Comparison of ENCODE assay signal across 8 cellular contexts in the genomic region with DNA sequence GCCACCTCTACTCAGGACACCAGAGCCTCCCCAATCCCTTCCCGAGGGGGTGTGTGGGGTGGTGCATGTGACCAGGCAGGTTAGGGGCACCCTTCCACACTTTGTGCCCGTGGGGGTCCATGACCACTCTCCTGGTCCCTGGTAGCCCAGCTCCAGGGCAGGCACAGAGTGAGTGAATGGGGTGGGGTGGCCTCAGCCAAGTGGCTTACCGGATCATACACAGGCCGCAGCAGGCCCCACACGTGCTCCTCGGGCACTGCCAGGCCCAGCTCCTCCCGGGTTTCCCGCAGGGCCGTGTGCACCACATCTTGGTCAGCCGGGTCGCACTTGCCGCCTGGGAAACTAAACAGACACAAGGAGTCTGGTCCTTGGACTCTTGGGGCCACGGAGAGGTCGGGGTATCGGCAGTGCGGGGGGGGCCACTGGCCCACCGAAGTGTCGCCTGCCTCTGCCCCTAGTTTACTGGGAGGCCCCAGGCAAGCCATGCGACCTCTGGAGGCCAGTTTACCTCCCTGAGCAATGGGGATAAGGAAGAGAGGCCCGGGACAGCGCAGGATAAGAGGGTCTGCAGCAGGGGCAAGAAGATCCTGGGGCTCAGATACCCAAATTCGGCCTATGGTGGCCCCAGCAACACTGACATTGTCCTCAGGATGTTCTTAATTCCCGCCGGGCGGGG. TPM values are rescaled to one million over a fixed set of nuclear protein-coding genes. Genes with fewer than 3 reads are reported as not detected.
DNase-seq lines count a peak whose midpoint lies in the region; ATAC-seq, FAIRE-seq and TF ChIP-seq lines count a peak whose summit lies in the region.

No MANE protein-coding gene starts in this region.

- TF ChIP-seq CTCF in A549 (IDR thresholded peaks at IDR 0.05) (no peak), LNCaP clone FGC (IDR thresholded peaks at IDR 0.05; ENCODE audit: control insufficient read depth, extremely low read depth, insufficient read depth) (no peak), chondrocyte (IDR thresholded peaks at IDR 0.05) (no peak)

- CTCF ChIA-PET in A549 (lab: Yijun Ruan, JAX) = interaction anchor here (0.6 to 14.1 kb wide), 40 partner anchors 8 to 1255 kb away, joined by 3 to 181 read pairs (median 4); a partner anchor contains a TSS

- no peaks in the 10 kb centered on the region for H3K9me3 Mint-ChIP-seq in chondrocyte (ENCODE audit: low read depth)

- H3K4me1 Mint-ChIP-seq in chondrocyte (ENCODE audit: low read depth) = peaks cover 5% of the 10 kb centered on the region

- TF ChIP-seq EP300 in A549 (IDR thresholded peaks at IDR 0.05) = no peak

- peak overlapping the region; percentile 72 for H3K4me3 Mint-ChIP-seq in chondrocyte (ENCODE audit: unreplicated experiment)

- no peak for TF ChIP-seq POLR2A in A549 (IDR thresholded peaks at IDR 0.05; ENCODE audit: low read length)

- H3K4me1 ChIP-seq in A549 = peaks cover 6% of the 10 kb centered on the region; the same call in 2 of the 3 replicates
- H3K4me1 ChIP-seq in muscle layer of duodenum (ENCODE audit: control insufficient read depth in 1 of 2, insufficient read depth in 2 of 2, low read length in 2 of 2) = peaks cover 6 to 8% of the 10 kb centered on the region in 2 donors
- H3K4me1 ChIP-seq in small intestine (ENCODE audit: control insufficient read depth in 2 of 2, insufficient read depth in 1 of 2, low read depth in 1 of 2, low read length in 1 of 2) = peaks cover 0 to 7% of the 10 kb centered on the region in 2 donors

- H3K27ac ChIP-seq in A549 = peak overlapping the region in 1 of 2 experiments; percentile 87; a peak in 2 of 6 replicates
- H3K27ac ChIP-seq in muscle layer of duodenum (ENCODE audit: low read length) = no peak overlapping the region
- H3K27ac ChIP-seq in small intestine (ENCODE audit: low read depth in 1 of 2, low read length in 1 of 2) = no peak overlapping the region

- H3K4me3 ChIP-seq in A549 (peak overlapping the region; percentile 59; the same call in 1 of the 3 replicates), LNCaP clone FGC (ENCODE audit: low read depth, low read length) (peak overlapping the region; percentile 70), muscle layer of duodenum (ENCODE audit: low read depth in 1 of 2, low read length in 2 of 2) (peak overlapping the region; percentile 42 to 56), small intestine (ENCODE audit: low read depth in 1 of 2, low read length in 2 of 2) (peak overlapping the region in 1 of 2 donors; percentile 67)

- no peaks in the 10 kb centered on the region for H3K27me3 Mint-ChIP-seq in chondrocyte (ENCODE audit: low read depth)

- FAIRE-seq in A549 (lab: Jason Lieb, UNC) (no peak), small intestine (lab: Jason Lieb, UNC) (no peak)

- ATAC-seq in A549 (no peak), HG03095 (IDR thresholded peaks at IDR 0.05; ENCODE audit: unreplicated experiment) (no peak)

- no peaks in the 10 kb centered on the region for H3K36me3 ChIP-seq in muscle layer of duodenum (ENCODE audit: control insufficient read depth in 1 of 2, insufficient read depth in 2 of 2, low read length in 2 of 2)
- H3K36me3 ChIP-seq in small intestine (ENCODE audit: control insufficient read depth in 2 of 2, insufficient read depth in 2 of 2, low read length in 2 of 2) = no peaks in the 10 kb centered on the region

- DNase-seq in A549 (ENCODE audit: low read depth in 1 of 2, low spot score in 1 of 2) (no peak), LNCaP clone FGC (ENCODE audit: low read depth) (peak; percentile 14), chondrocyte (ENCODE audit: low spot score) (peak; percentile 74), SKM-1 (lab: John Stamatoyannopoulos, UW; ENCODE audit: unreplicated experiment) (no peak), small intestine (no peak)
- DNase-seq in effector CD4-positive, alpha-beta T cell = no peak

- POLR2A ChIA-PET in A549 (lab: Yijun Ruan, JAX) = interaction anchor here (2.0 to 2.4 kb wide), 3 partner anchors 11 to 20 kb away, joined by 6 to 10 read pairs (median 9); no protein-coding TSS in a partner anchor

- 26% methylated on average over 16 of the region's 25 CpGs for WGBS in A549 (ENCODE audit: missing lambda C conversion rate)
- 25 to 53% (median 35%) methylated on average over 23 to 25 of the region's 25 CpGs for WGBS in small intestine, 3 donors

- no peaks in the 10 kb centered on the region for H3K36me3 Mint-ChIP-seq in chondrocyte (ENCODE audit: low read depth)

- no peak for TF ChIP-seq RAD21 in A549 (conservative IDR thresholded peaks at IDR 0.05 in 1 of 2, IDR thresholded peaks at IDR 0.05 in 1 of 2)

- H3K27ac Mint-ChIP-seq in chondrocyte (ENCODE audit: unreplicated experiment) = no peak overlapping the region

- H3K4me2 ChIP-seq in A549 = peak overlapping the region; percentile 91

- no peaks in the 10 kb centered on the region for H3K27me3 ChIP-seq in muscle layer of duodenum (ENCODE audit: low read depth, low read length)
- no peaks in the 10 kb centered on the region for H3K27me3 ChIP-seq in small intestine (ENCODE audit: control insufficient read depth in 2 of 2, insufficient read depth in 2 of 2, low read length in 2 of 2)

- H3K9me3 ChIP-seq in A549 (no peaks in the 10 kb centered on the region), muscle layer of duodenum (ENCODE audit: control insufficient read depth in 1 of 2, low read length in 2 of 2) (no peaks in the 10 kb centered on the region), small intestine (ENCODE audit: control insufficient read depth, low read depth) (no peaks in the 10 kb centered on the region)

TF ChIP-seq in A549, 52 proteins besides CTCF, POLR2A, EP300 and RAD21 (continues in another document):
- no peak for TF ChIP-seq ZSCAN20 (CRISPR knock-in tag; IDR thresholded peaks at IDR 0.05)
- no peak for TF ChIP-seq HOXA7 (CRISPR knock-in tag; IDR thresholded peaks at IDR 0.05)
- TF ChIP-seq EHMT2 (IDR thresholded peaks at IDR 0.05; ENCODE audit: low read depth) = no peak
- TF ChIP-seq, protein P1, sequence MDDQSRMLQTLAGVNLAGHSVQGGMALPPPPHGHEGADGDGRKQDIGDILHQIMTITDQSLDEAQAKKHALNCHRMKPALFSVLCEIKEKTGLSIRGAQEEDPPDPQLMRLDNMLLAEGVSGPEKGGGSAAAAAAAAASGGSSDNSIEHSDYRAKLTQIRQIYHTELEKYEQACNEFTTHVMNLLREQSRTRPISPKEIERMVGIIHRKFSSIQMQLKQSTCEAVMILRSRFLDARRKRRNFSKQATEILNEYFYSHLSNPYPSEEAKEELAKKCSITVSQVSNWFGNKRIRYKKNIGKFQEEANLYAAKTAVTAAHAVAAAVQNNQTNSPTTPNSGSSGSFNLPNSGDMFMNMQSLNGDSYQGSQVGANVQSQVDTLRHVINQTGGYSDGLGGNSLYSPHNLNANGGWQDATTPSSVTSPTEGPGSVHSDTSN (IDR thresholded peaks at IDR 0.05) = no peak
- TF ChIP-seq HOXB13 (CRISPR knock-in tag; IDR thresholded peaks at IDR 0.05; ENCODE audit: low read depth) = no peak
- TF ChIP-seq GATA3 (IDR thresholded peaks at IDR 0.05; ENCODE audit: borderline replicate concordance) = no peak
- no peak for TF ChIP-seq RFX5 (IDR thresholded peaks at IDR 0.05)
- no peak for TF ChIP-seq SREBF2 (IDR thresholded peaks at IDR 0.05)

RNA-seq across cellular contexts. Expression of a gene that starts 0.9 kb away (rescaled TPM):
- polyA plus RNA-seq in A549 (2011; rRNA removed) (1.8 and 2.6 TPM in 2 replicates), A549 (2017; fragmentation: RNase III; extraction: RNeasy Plus Mini Kit Qiagen cat#74134 plus additional on column Dnase treatment) (5.4 to 7.8 TPM (median 5.6 TPM) in 3 replicates), small intestine (10 to 100 TPM; 38.9 to 67.1 (median 52.4) TPM)
- 10.3 and 13.0 TPM in 2 replicates for polyA plus RNA-seq in A549 (2012; cell fraction: cytosol; rRNA removed)
- 24.4 and 25.6 TPM in 2 replicates for polyA plus RNA-seq in A549 (2012; cell fraction: nucleus; rRNA removed)
- 1.0 and 3.1 TPM in 2 replicates for polyA minus RNA-seq in A549 (2011; rRNA and poly(A)+ RNA removed)
- 8.4 to 12.6 TPM (median 11.3 TPM) in 3 replicates for total RNA-seq in chondrocyte

RNA-seq across cellular contexts. Expression of a gene that starts 10.7 kb away (rescaled TPM):
- polyA plus RNA-seq in A549 (2011; rRNA removed) (not detected in 2 replicates), A549 (2017; fragmentation: RNase III; extraction: RNeasy Plus Mini Kit Qiagen cat#74134 plus additional on column Dnase treatment) (not detected in 3 replicates), small intestine (10 to 100 TPM; 14.4 to 69.4 (median 41.4) TPM)
- polyA plus RNA-seq in A549 (2012; cell fraction: cytosol; rRNA removed) = not detected in 2 replicates
- not detected in 2 replicates for polyA plus RNA-seq in A549 (2012; cell fraction: nucleus; rRNA removed)
- polyA minus RNA-seq in A549 (2011; rRNA and poly(A)+ RNA removed) = not detected in 2 replicates
- total RNA-seq in chondrocyte = not detected in 3 replicates

RNA-seq across cellular contexts. Expression of a gene that starts 21.7 kb away (rescaled TPM):
- polyA plus RNA-seq in A549 (2011; rRNA removed) (1.4 and 1.8 TPM in 2 replicates), A549 (2017; fragmentation: RNase III; extraction: RNeasy Plus Mini Kit Qiagen cat#74134 plus additional on column Dnase treatment) (0.62 to 1.1 TPM (median 1.0 TPM) in 3 replicates), small intestine (100 to 1,000 TPM in 2 of 3 donors, 10 to 100 TPM in 1; 36.6 to 271 (median 161) TPM)
- polyA plus RNA-seq in A549 (2012; cell fraction: cytosol; rRNA removed) = 1.5 and 2.3 TPM in 2 replicates
- polyA plus RNA-seq in A549 (2012; cell fraction: nucleus; rRNA removed) = 3.0 and 3.6 TPM in 2 replicates
- polyA minus RNA-seq in A549 (2011; rRNA and poly(A)+ RNA removed) = 1.2 TPM in 2 replicates
- total RNA-seq in chondrocyte = not detected in 3 replicates

RNA-seq across cellular contexts. Expression of a gene that starts 22.1 kb away (rescaled TPM):
- polyA plus RNA-seq in A549 (2011; rRNA removed) (78.8 and 95.1 TPM in 2 replicates), A549 (2017; fragmentation: RNase III; extraction: RNeasy Plus Mini Kit Qiagen cat#74134 plus additional on column Dnase treatment) (163 to 176 TPM (median 164 TPM) in 3 replicates), small intestine (100 to 1,000 TPM; 234 to 361 (median 264) TPM)
- 221 and 240 TPM in 2 replicates for polyA plus RNA-seq in A549 (2012; cell fraction: cytosol; rRNA removed)
- 604 and 688 TPM in 2 replicates for polyA plus RNA-seq in A549 (2012; cell fraction: nucleus; rRNA removed)
- polyA minus RNA-seq in A549 (2011; rRNA and poly(A)+ RNA removed) = 65.6 and 104 TPM in 2 replicates
- total RNA-seq in chondrocyte = 119 to 151 TPM (median 121 TPM) in 3 replicates

RNA-seq across cellular contexts. Expression of a gene that starts 45.2 kb away (rescaled TPM):
- polyA plus RNA-seq in A549 (2011; rRNA removed) (1,034 and 1,447 TPM in 2 replicates), A549 (2017; fragmentation: RNase III; extraction: RNeasy Plus Mini Kit Qiagen cat#74134 plus additional on column Dnase treatment) (971 to 1,024 TPM (median 991 TPM) in 3 replicates), small intestine (1,000 to 10,000 TPM in 2 of 3 donors, 100 to 1,000 TPM in 1; 997 to 1,471 (median 1,010) TPM)
- polyA plus RNA-seq in A549 (2012; cell fraction: cytosol; rRNA removed) = 2,495 and 2,700 TPM in 2 replicates
- polyA plus RNA-seq in A549 (2012; cell fraction: nucleus; rRNA removed) = 1,960 and 2,470 TPM in 2 replicates
- polyA minus RNA-seq in A549 (2011; rRNA and poly(A)+ RNA removed) = 1,056 and 1,218 TPM in 2 replicates
- 637 to 652 TPM (median 644 TPM) in 3 replicates for total RNA-seq in chondrocyte

Comparison
In these comparisons a context has a peak if more than half of its experiments do, and no peak if none do; other contexts are left out.
1. DNase-seq: peak in LNCaP clone FGC (single experiment) and chondrocyte (single experiment); none in A549 (0 of 2), SKM-1 (single experiment), effector CD4-positive, alpha-beta T cell (single experiment) and small intestine (single experiment).
2. RNA of a gene that starts 10.7 kb away (polyA plus RNA-seq): 14.4 to 69.4 TPM in small intestine; not detected in A549; every median in the first group is over 10 times any median in the second.
3. RNA of a gene that starts 21.7 kb away (polyA plus RNA-seq): 36.6 to 271 TPM in small intestine; 0.62 to 3.6 TPM in A549; every median in the first group is over 4 times any median in the second.